ENCODE assay signal across 1 cellular context in genomic region chr14:42517786-42518530, GRCh38.
TF ChIP-seq lines count a peak whose summit lies in the region.

No MANE protein-coding gene starts in this region.

TF ChIP-seq in GM23338, 12 proteins besides CTCF, POLR2A, EP300 and RAD21 (continued from another document):
- TF ChIP-seq ETS1 (IDR thresholded peaks at IDR 0.05) = no peak
- no peak for TF ChIP-seq REST (IDR thresholded peaks at IDR 0.05; ENCODE audit: unreplicated experiment)
- TF ChIP-seq POLR2AphosphoS5 (IDR thresholded peaks at IDR 0.05; ENCODE audit: low read depth) = no peak
- no peak for TF ChIP-seq EZH2phosphoT487 (IDR thresholded peaks at IDR 0.05; ENCODE audit: unreplicated experiment)
TF ChIP-seq in GM23338: peak in this region for 0.
